Comparison of ENCODE assay signal across 1 cellular context in genomic region chr1:205700865-205701401, GRCh38.
TF ChIP-seq lines count a peak whose summit lies in the region.

No MANE protein-coding gene starts in this region.

TF ChIP-seq in WTC11, 78 proteins besides CTCF, POLR2A, EP300 and RAD21 (continued from another document):
- TF ChIP-seq PREB (CRISPR knock-in tag; IDR thresholded peaks at IDR 0.05; ENCODE audit: borderline replicate concordance): no peak
- no peak for TF ChIP-seq ZBTB21 (CRISPR knock-in tag; IDR thresholded peaks at IDR 0.05; ENCODE audit: borderline replicate concordance)
- TF ChIP-seq JUN (CRISPR knock-in tag; IDR thresholded peaks at IDR 0.05): no peak
- no peak for TF ChIP-seq E2F5 (CRISPR knock-in tag; IDR thresholded peaks at IDR 0.05)
